ENCODE assay signal across 29 cellular contexts in genomic region chr17:73350864-73351263, GRCh38.
"Had no signal": no experiment of that assay in that cellular context is flagged by ENCODE, and none has a peak within 500 bp of the region (broad histone marks: within the 10 kb centered on the region; RNA-seq: fewer than 3 reads in every experiment).

No MANE protein-coding gene starts in this region.

- H3K27ac ChIP-seq: gastrocnemius medialis, neutrophil, pancreas, psoas muscle, right atrium auricular region, thoracic aorta had no signal

- ATAC-seq: activated CD8-positive, alpha-beta T cell treated with anti-CD3 and anti-CD28 coated beads for 36 hours; activated naive CD8-positive, alpha-beta T cell treated with anti-CD3 and anti-CD28 coated beads, Interleukin-2, amount 50 U/mL, for 24 hours; activated T-cell treated with anti-CD3 and anti-CD28 coated beads, Interleukin-2, amount 50 U/mL, for 4 hours; activated T-helper 17 cell treated with anti-CD3 and anti-CD28 coated beads, Interleukin-2, amount 50 U/mL, for 72 hours; gastrocnemius medialis; left colon; natural killer cell; pancreas; psoas muscle had no signal

- H3K4me3 ChIP-seq: coronary artery, dorsolateral prefrontal cortex, gastrocnemius medialis, pancreas, psoas muscle, right atrium auricular region, thoracic aorta had no signal

- H3K27me3 ChIP-seq: dorsolateral prefrontal cortex, gastrocnemius medialis, neutrophil, pancreas, right atrium auricular region had no signal

- FAIRE-seq: keratinocyte, pancreas had no signal

- H3K27me3 Mint-ChIP-seq: activated CD8-positive, alpha-beta T cell treated with anti-CD3 and anti-CD28 coated beads for 36 hours; activated naive CD4-positive, alpha-beta T cell treated with anti-CD3 and anti-CD28 coated beads, Interleukin-2, amount 50 U/mL, for 24 hours; activated naive CD8-positive, alpha-beta T cell treated with anti-CD3 and anti-CD28 coated beads, Interleukin-2, amount 50 U/mL, for 24 hours; activated T-helper 17 cell treated with anti-CD3 and anti-CD28 coated beads, Interleukin-2, amount 50 U/mL, for 72 hours had no signal

- H3K36me3 ChIP-seq: gastrocnemius medialis, neutrophil, pancreas, right atrium auricular region, thoracic aorta had no signal

- H3K4me3 Mint-ChIP-seq: activated CD8-positive, alpha-beta T cell treated with anti-CD3 and anti-CD28 coated beads for 36 hours; activated naive CD4-positive, alpha-beta T cell treated with anti-CD3 and anti-CD28 coated beads, Interleukin-2, amount 50 U/mL, for 24 hours; activated naive CD8-positive, alpha-beta T cell treated with anti-CD3 and anti-CD28 coated beads, Interleukin-2, amount 50 U/mL, for 24 hours; activated T-cell treated with anti-CD3 and anti-CD28 coated beads, Interleukin-2, amount 50 U/mL, for 4 hours; activated T-helper 17 cell treated with anti-CD3 and anti-CD28 coated beads, Interleukin-2, amount 50 U/mL, for 72 hours; mesothelial cell of epicardium; natural killer cell had no signal

- H3K27ac Mint-ChIP-seq: activated CD8-positive, alpha-beta T cell treated with anti-CD3 and anti-CD28 coated beads for 36 hours; activated naive CD4-positive, alpha-beta T cell treated with anti-CD3 and anti-CD28 coated beads, Interleukin-2, amount 50 U/mL, for 24 hours; activated naive CD8-positive, alpha-beta T cell treated with anti-CD3 and anti-CD28 coated beads, Interleukin-2, amount 50 U/mL, for 24 hours; activated T-helper 17 cell treated with anti-CD3 and anti-CD28 coated beads, Interleukin-2, amount 50 U/mL, for 72 hours; mesothelial cell of epicardium; natural killer cell had no signal

- DNase-seq: activated CD4-positive, alpha-beta T cell treated with anti-CD3 and anti-CD28 coated beads, Interleukin-2, amount 50 U/mL, for 1 hour; activated CD4-positive, CD25-positive, alpha-beta regulatory T cell treated with anti-CD3 and anti-CD28 coated beads, Interleukin-2, amount 50 U/mL, for 72 hours; activated CD8-positive, alpha-beta T cell treated with anti-CD3 and anti-CD28 coated beads for 36 hours; activated gamma-delta T cell treated with Interleukin-2 at 50 U/mL for 16 hours; activated naive CD8-positive, alpha-beta T cell treated with anti-CD3 and anti-CD28 coated beads, Interleukin-2, amount 50 U/mL, for 24 hours; activated T-cell treated with anti-CD3 and anti-CD28 coated beads, Interleukin-2, amount 50 U/mL, for 4 hours; amygdala; cerebellar nuclear complex; dorsolateral prefrontal cortex; effector memory CD4-positive, alpha-beta T cell; erythroblast; gastrocnemius medialis; hippocampal formation; left colon; natural killer cell; pancreas; psoas muscle; stimulated activated CD4-positive, alpha-beta T cell treated with anti-CD3 and anti-CD28 coated beads, Interleukin-2, amount 100 ng/mL, for 48 hours; stimulated activated naive CD4-positive, alpha-beta T cell treated with Interleukin-2 at 50 U/mL for 16 hours; T-helper 2 cell; trophoblast cell had no signal

- H3K4me1 Mint-ChIP-seq: activated naive CD4-positive, alpha-beta T cell treated with anti-CD3 and anti-CD28 coated beads, Interleukin-2, amount 50 U/mL, for 24 hours; activated naive CD8-positive, alpha-beta T cell treated with anti-CD3 and anti-CD28 coated beads, Interleukin-2, amount 50 U/mL, for 24 hours; activated T-helper 17 cell treated with anti-CD3 and anti-CD28 coated beads, Interleukin-2, amount 50 U/mL, for 72 hours; natural killer cell had no signal

- H3K9me3 ChIP-seq: gastrocnemius medialis, neutrophil, pancreas, psoas muscle, right atrium auricular region, thoracic aorta had no signal

- H3K36me3 Mint-ChIP-seq: activated naive CD4-positive, alpha-beta T cell treated with anti-CD3 and anti-CD28 coated beads, Interleukin-2, amount 50 U/mL, for 24 hours; natural killer cell had no signal

- H3K4me1 ChIP-seq: pancreas, psoas muscle had no signal

- H3K9me3 Mint-ChIP-seq: activated CD8-positive, alpha-beta T cell treated with anti-CD3 and anti-CD28 coated beads for 36 hours; activated naive CD4-positive, alpha-beta T cell treated with anti-CD3 and anti-CD28 coated beads, Interleukin-2, amount 50 U/mL, for 24 hours; activated naive CD8-positive, alpha-beta T cell treated with anti-CD3 and anti-CD28 coated beads, Interleukin-2, amount 50 U/mL, for 24 hours; activated T-cell treated with anti-CD3 and anti-CD28 coated beads, Interleukin-2, amount 50 U/mL, for 4 hours; activated T-helper 17 cell treated with anti-CD3 and anti-CD28 coated beads, Interleukin-2, amount 50 U/mL, for 72 hours; mesothelial cell of epicardium; natural killer cell had no signal
